Comparison of ENCODE assay signal across 18 cellular contexts in the genomic region with DNA sequence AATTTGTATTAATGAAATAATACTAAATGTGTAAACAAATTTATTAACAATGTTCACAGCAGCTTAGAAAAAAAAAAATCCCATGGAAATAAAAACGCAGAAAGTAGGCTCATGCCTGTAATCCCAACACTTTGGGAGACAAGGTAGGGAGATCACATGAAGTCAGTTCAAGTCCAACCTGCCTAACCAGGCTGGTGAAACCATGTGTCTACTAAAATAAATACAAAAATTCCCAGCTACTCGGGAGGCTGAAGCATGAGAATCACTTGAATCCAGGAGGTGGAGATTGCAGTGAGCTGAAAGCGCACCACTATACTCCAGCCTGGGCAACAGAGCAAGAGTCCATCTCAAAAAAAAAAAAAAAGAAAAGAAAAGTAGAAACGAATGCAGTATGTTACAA.
"Had no signal": no experiment of that assay in that cellular context is flagged by ENCODE, and none has a peak within 500 bp of the region (broad histone marks: within the 10 kb centered on the region; RNA-seq: fewer than 3 reads in every experiment).

No MANE protein-coding gene starts in this region.

- ATAC-seq: gastrocnemius medialis; heart right ventricle; natural killer cell treated with Interleukin-12 subunit alpha and Interleukin-12 subunit beta and Interleukin-15 and Interleukin-18, amount 100 ng/mL, for 72 hours; right cardiac atrium had no signal

- H3K9me3 ChIP-seq: colonic mucosa, esophagus muscularis mucosa, gastrocnemius medialis, heart right ventricle, lower lobe of right lung, ovary, uterus had no signal

- H3K4me3 ChIP-seq: colonic mucosa, esophagus muscularis mucosa, gastrocnemius medialis, heart right ventricle, lower lobe of right lung, neural progenitor cell, ovary, smooth muscle cell, uterus had no signal

- H3K27ac ChIP-seq: colonic mucosa, esophagus muscularis mucosa, gastrocnemius medialis, heart right ventricle, lower lobe of right lung, neural progenitor cell, ovary, uterus had no signal

- H3K27me3 ChIP-seq: colonic mucosa, esophagus muscularis mucosa, gastrocnemius medialis, heart right ventricle, neural progenitor cell, ovary, uterus had no signal

- H3K4me1 ChIP-seq: colonic mucosa, uterus had no signal

- DNase-seq: colonic mucosa; dermis blood vessel endothelial cell; effector CD4-positive, alpha-beta T cell; gastrocnemius medialis; heart right ventricle; hypothalamus; kidney glomerular epithelial cell; lower lobe of right lung; nucleus accumbens; ovary; right cardiac atrium; stimulated activated CD4-positive, alpha-beta T cell treated with anti-CD3 and anti-CD28 coated beads, Interleukin-2, amount 100 ng/mL, for 48 hours; stimulated activated naive CD4-positive, alpha-beta T cell treated with Interleukin-2 at 50 U/mL for 16 hours; uterus had no signal

- H3K36me3 ChIP-seq: colonic mucosa, esophagus muscularis mucosa, gastrocnemius medialis, heart right ventricle, neural progenitor cell, ovary, uterus had no signal
